ENCODE assay signal across 9 cellular contexts in the genomic region with DNA sequence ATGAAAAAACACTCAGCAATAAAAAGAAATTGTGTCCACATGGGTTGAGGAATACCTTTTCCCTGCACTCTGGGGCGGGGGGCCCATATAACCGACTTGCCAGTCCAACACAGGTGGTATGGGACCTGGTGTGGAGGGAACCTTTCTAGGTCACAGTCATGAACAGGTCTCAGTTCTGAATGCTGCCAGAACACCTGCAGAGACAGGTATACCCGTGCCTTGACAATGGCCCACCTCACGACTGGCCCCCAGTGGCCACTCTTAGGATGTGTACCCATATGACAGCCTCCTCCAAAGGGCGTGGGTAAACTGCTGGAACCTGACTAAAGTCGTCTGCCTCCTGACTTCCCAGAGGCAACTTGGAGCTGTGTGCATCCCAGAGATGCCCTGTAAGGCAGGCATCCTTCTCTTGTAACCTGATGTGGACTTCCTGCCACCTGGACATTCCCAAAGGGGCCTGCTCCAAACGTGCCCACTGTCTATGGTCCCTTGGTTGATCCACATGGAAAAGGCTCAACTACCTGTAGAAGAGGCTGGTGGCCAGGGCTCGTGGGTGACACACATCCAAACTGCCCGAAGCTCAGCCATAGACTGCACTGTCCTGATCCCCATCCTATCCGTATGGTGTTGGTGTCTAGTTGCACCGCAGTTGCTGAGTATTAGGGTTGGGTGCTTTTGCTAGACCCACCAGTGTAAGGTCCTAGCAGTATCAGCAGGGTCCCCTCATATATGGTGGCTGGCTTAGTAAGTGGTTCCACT.
DNase-seq lines count a peak whose midpoint lies in the region; ATAC-seq and TF ChIP-seq lines count a peak whose summit lies in the region.
"Had no signal": no experiment of that assay in that cellular context is flagged by ENCODE, and none has a peak within 500 bp of the region (broad histone marks: within the 10 kb centered on the region; RNA-seq: fewer than 3 reads in every experiment).

No MANE protein-coding gene starts in this region.

- H3K27ac Mint-ChIP-seq in Caco-2 (ENCODE audit: unreplicated experiment): no peak overlapping the region
- no peak overlapping the region for H3K27ac Mint-ChIP-seq in natural killer cell treated with Interleukin-12 subunit alpha and Interleukin-12 subunit beta and Interleukin-15 and Interleukin-18, amount 100 ng/mL, for 72 hours
- no peak overlapping the region for H3K27ac Mint-ChIP-seq in CD8-positive, alpha-beta memory T cell

- H3K4me1 ChIP-seq in Caco-2 (no peaks in the 10 kb centered on the region), KMS-11 (ENCODE audit: low read depth, poor library complexity, severe bottlenecking) (no peaks in the 10 kb centered on the region)
- no peaks in the 10 kb centered on the region for H3K4me1 ChIP-seq in CD8-positive, alpha-beta memory T cell (ENCODE audit: insufficient read depth, low read length)

- no peak overlapping the region for H3K27ac ChIP-seq in KMS-11
- no peak overlapping the region for H3K27ac ChIP-seq in CD8-positive, alpha-beta memory T cell (ENCODE audit: low read depth, low read length)

- CTCF ChIA-PET in Caco-2 (lab: Charles Lee): no interaction called here
- CTCF ChIA-PET in CD8-positive, alpha-beta memory T cell (lab: Charles Lee): no interaction called here

- no peaks in the 10 kb centered on the region for H3K27me3 ChIP-seq in Caco-2 (replicated peaks; ENCODE audit: control insufficient read depth, insufficient read depth, low read length)
- no peaks in the 10 kb centered on the region for H3K27me3 ChIP-seq in KMS-11 (ENCODE audit: insufficient read depth, low read depth)
- H3K27me3 ChIP-seq in CD8-positive, alpha-beta memory T cell (ENCODE audit: insufficient read depth, low read length, poor library complexity, severe bottlenecking): no peaks in the 10 kb centered on the region

- TF ChIP-seq CTCF in Caco-2 (IDR thresholded peaks at IDR 0.05; ENCODE audit: insufficient read depth in 1 of 2, low read depth in 1 of 2, low read length in 1 of 2, severe bottlenecking in 1 of 2, unreplicated experiment in 1 of 2) (peak; percentile 70 to 71), KMS-11 (conservative IDR thresholded peaks at IDR 0.05; ENCODE audit: low read depth, low read length) (0 out of 2 replicates have a peak, but pooled peaks have one; percentile 27)

- peak; percentile 66 for ATAC-seq in activated T-cell treated with anti-CD3 and anti-CD28 coated beads, Interleukin-2, amount 50 U/mL, for 4 hours
- peak; percentile 43 to 49 for ATAC-seq in natural killer cell treated with Interleukin-12 subunit alpha and Interleukin-12 subunit beta and Interleukin-15 and Interleukin-18, amount 100 ng/mL, for 72 hours

- no peak overlapping the region for H3K4me3 Mint-ChIP-seq in Caco-2 (ENCODE audit: unreplicated experiment)
- no peak overlapping the region for H3K4me3 Mint-ChIP-seq in activated T-cell treated with anti-CD3 and anti-CD28 coated beads, Interleukin-2, amount 50 U/mL, for 4 hours
- H3K4me3 Mint-ChIP-seq in natural killer cell treated with Interleukin-12 subunit alpha and Interleukin-12 subunit beta and Interleukin-15 and Interleukin-18, amount 100 ng/mL, for 72 hours: no peak overlapping the region
- no peak overlapping the region for H3K4me3 Mint-ChIP-seq in CD8-positive, alpha-beta memory T cell

- peak in 1 of 2 experiments; percentile 58 for DNase-seq in Caco-2
- no peak for DNase-seq in activated T-cell treated with anti-CD3 and anti-CD28 coated beads, Interleukin-2, amount 50 U/mL, for 4 hours
- DNase-seq in natural killer cell treated with Interleukin-12 subunit alpha and Interleukin-12 subunit beta and Interleukin-15 and Interleukin-18, amount 100 ng/mL, for 72 hours (ENCODE audit: low spot score): no peak
- no peak for DNase-seq in amygdala (lab: John Stamatoyannopoulos, UW)
- DNase-seq in activated CD4-positive, alpha-beta T cell treated with anti-CD3 and anti-CD28 coated beads, Interleukin-2, amount 50 U/mL, for 1 hour: no peak
- DNase-seq in CD8-positive, alpha-beta memory T cell: no peak
- no peak for DNase-seq in dedifferentiated amniotic fluid mesenchymal stem cell (ENCODE audit: extremely low spot score)
- DNase-seq: hypothalamus had no signal

- H3K9me3 Mint-ChIP-seq in Caco-2 (ENCODE audit: unreplicated experiment): no peaks in the 10 kb centered on the region
- H3K9me3 Mint-ChIP-seq in activated T-cell treated with anti-CD3 and anti-CD28 coated beads, Interleukin-2, amount 50 U/mL, for 4 hours: peaks cover 9% of the 10 kb centered on the region
- no peaks in the 10 kb centered on the region for H3K9me3 Mint-ChIP-seq in natural killer cell treated with Interleukin-12 subunit alpha and Interleukin-12 subunit beta and Interleukin-15 and Interleukin-18, amount 100 ng/mL, for 72 hours
- no peaks in the 10 kb centered on the region for H3K9me3 Mint-ChIP-seq in CD8-positive, alpha-beta memory T cell

- H3K9me3 ChIP-seq in Caco-2: no peaks in the 10 kb centered on the region
- no peaks in the 10 kb centered on the region for H3K9me3 ChIP-seq in CD8-positive, alpha-beta memory T cell (ENCODE audit: low read length)

- H3K4me3 ChIP-seq in Caco-2 (ENCODE audit: low read depth, low read length): no peak overlapping the region
- H3K4me3 ChIP-seq in KMS-11 (IDR thresholded peaks at IDR 0.05; ENCODE audit: insufficient read depth, low read depth, low read length): no peak overlapping the region
- no peak overlapping the region for H3K4me3 ChIP-seq in CD8-positive, alpha-beta memory T cell (ENCODE audit: low read length)

- no peak overlapping the region for H2AFZ ChIP-seq in KMS-11 (ENCODE audit: low read depth)

- no peaks in the 10 kb centered on the region for H3K79me2 ChIP-seq in KMS-11 (ENCODE audit: insufficient read depth, low read depth)

- H3K36me3 ChIP-seq in Caco-2 (ENCODE audit: control insufficient read depth, insufficient read depth, low read length): no peaks in the 10 kb centered on the region
- H3K36me3 ChIP-seq in KMS-11 (ENCODE audit: insufficient read depth): no peaks in the 10 kb centered on the region
- H3K36me3 ChIP-seq in CD8-positive, alpha-beta memory T cell (ENCODE audit: insufficient read depth, low read length): no peaks in the 10 kb centered on the region

- peaks cover 10% of the 10 kb centered on the region for H3K27me3 Mint-ChIP-seq in Caco-2 (ENCODE audit: insufficient read depth, unreplicated experiment)
- peaks cover 16% of the 10 kb centered on the region for H3K27me3 Mint-ChIP-seq in activated T-cell treated with anti-CD3 and anti-CD28 coated beads, Interleukin-2, amount 50 U/mL, for 4 hours (ENCODE audit: low read depth)
- peaks cover 24 to 29% of the 10 kb centered on the region in 2 donors for H3K27me3 Mint-ChIP-seq in natural killer cell treated with Interleukin-12 subunit alpha and Interleukin-12 subunit beta and Interleukin-15 and Interleukin-18, amount 100 ng/mL, for 72 hours
- peaks cover 1 to 22% of the 10 kb centered on the region in 2 donors for H3K27me3 Mint-ChIP-seq in CD8-positive, alpha-beta memory T cell

- H3K36me3 Mint-ChIP-seq in Caco-2 (ENCODE audit: insufficient read depth, unreplicated experiment): no peaks in the 10 kb centered on the region
- no peaks in the 10 kb centered on the region for H3K36me3 Mint-ChIP-seq in activated T-cell treated with anti-CD3 and anti-CD28 coated beads, Interleukin-2, amount 50 U/mL, for 4 hours (ENCODE audit: insufficient read depth)
- H3K36me3 Mint-ChIP-seq in natural killer cell treated with Interleukin-12 subunit alpha and Interleukin-12 subunit beta and Interleukin-15 and Interleukin-18, amount 100 ng/mL, for 72 hours: no peaks in the 10 kb centered on the region
- no peaks in the 10 kb centered on the region for H3K36me3 Mint-ChIP-seq in CD8-positive, alpha-beta memory T cell

- H3K4me1 Mint-ChIP-seq in Caco-2 (ENCODE audit: low read depth, unreplicated experiment): no peaks in the 10 kb centered on the region
- H3K4me1 Mint-ChIP-seq in activated T-cell treated with anti-CD3 and anti-CD28 coated beads, Interleukin-2, amount 50 U/mL, for 4 hours (ENCODE audit: low read depth): no peaks in the 10 kb centered on the region
- no peaks in the 10 kb centered on the region for H3K4me1 Mint-ChIP-seq in natural killer cell treated with Interleukin-12 subunit alpha and Interleukin-12 subunit beta and Interleukin-15 and Interleukin-18, amount 100 ng/mL, for 72 hours (ENCODE audit: low read depth in 2 of 2)
- no peaks in the 10 kb centered on the region for H3K4me1 Mint-ChIP-seq in CD8-positive, alpha-beta memory T cell

- H3K9ac ChIP-seq in KMS-11: no peak overlapping the region

- no peak overlapping the region for H3K4me2 ChIP-seq in KMS-11

- no TSS peak for BruUV-seq in Caco-2 (replicated peaks; lab: Mats Ljungman, UMichigan)

- intact Hi-C loops in Caco-2 (cut with micrococcal nuclease; ENCODE audit: unreplicated experiment): no loop called here

- POLR2A ChIA-PET in Caco-2 (lab: Charles Lee): no interaction called here
- POLR2A ChIA-PET in CD8-positive, alpha-beta memory T cell (lab: Charles Lee): no interaction called here

- no peaks in the 10 kb centered on the region for H4K20me1 ChIP-seq in KMS-11 (ENCODE audit: insufficient read depth)
